ENCODE assay signal across 8 cellular contexts in the genomic region with DNA sequence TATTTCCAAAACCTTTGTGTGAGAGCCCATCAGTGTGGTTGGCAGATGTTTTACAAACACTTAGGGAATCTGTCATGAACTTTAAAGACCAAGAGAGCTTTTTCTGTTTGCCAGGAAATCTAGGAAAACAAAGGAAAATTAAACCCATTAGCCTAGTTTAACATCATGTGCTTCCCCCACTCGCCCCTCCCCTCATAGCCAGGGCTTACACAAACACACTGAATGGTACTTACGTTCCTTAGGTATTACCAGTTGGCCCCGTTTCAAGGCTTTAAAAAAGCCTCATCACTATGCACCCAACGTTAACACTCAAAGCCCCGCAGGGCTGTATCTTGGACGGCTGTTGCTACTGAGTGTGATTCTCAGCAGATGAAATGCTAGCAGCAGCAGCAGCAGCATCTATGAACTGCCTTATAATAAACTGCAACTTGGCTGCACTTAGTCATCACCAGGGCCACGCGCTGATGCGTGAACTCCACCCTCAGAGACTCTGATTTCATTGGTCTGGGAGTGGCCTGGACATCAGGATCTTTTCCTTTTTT. TPM values are rescaled to one million over a fixed set of nuclear protein-coding genes. Genes with fewer than 3 reads are reported as not detected.
DNase-seq lines count a peak whose midpoint lies in the region; ATAC-seq and TF ChIP-seq lines count a peak whose summit lies in the region.

No MANE protein-coding gene starts in this region.

- TF ChIP-seq POLR2A in esophagus squamous epithelium (IDR thresholded peaks at IDR 0.05) (no peak), vagina (IDR thresholded peaks at IDR 0.05) (peak in 1 of 2 donors; percentile 21)

- TF ChIP-seq CTCF in esophagus squamous epithelium (IDR thresholded peaks at IDR 0.05), result no peak
- TF ChIP-seq CTCF in vagina (IDR thresholded peaks at IDR 0.05), result no peak

- intact Hi-C loops in esophagus squamous epithelium (cut with DNase I) (no loop called here), vagina (cut with DNase I) (no loop called here)

- no peak overlapping the region for H3K27ac ChIP-seq in HUES64 (ENCODE audit: low read depth, low read length)
- no peak overlapping the region for H3K27ac ChIP-seq in SJSA1
- H3K27ac ChIP-seq in esophagus squamous epithelium, result peak overlapping the region in 3 of 4 donors; percentile 62 to 74 (median 73)
- H3K27ac ChIP-seq in vagina, result no peak overlapping the region

- H3K9ac ChIP-seq in HUES64 (ENCODE audit: low read depth, low read length), result peak overlapping the region; percentile 12; the same call in 1 of the 2 replicates

- WGBS in HUES64, result 30% methylated on average over 9 of the region's 9 CpGs
- WGBS in esophagus squamous epithelium, 2 donors, result 8 to 20% methylated on average over 8 of the region's 9 CpGs

- H3K27me3 ChIP-seq in HUES64 (ENCODE audit: insufficient read depth, low read length) (no peaks in the 10 kb centered on the region), SJSA1 (replicated peaks) (no peaks in the 10 kb centered on the region), esophagus squamous epithelium (no peaks in the 10 kb centered on the region), vagina (no peaks in the 10 kb centered on the region)

- no peak for ATAC-seq in GM21825 (IDR thresholded peaks at IDR 0.05; ENCODE audit: unreplicated experiment)

- H3K4me1 ChIP-seq in HUES64 (ENCODE audit: insufficient read depth, low read length) (peaks cover 10% of the 10 kb centered on the region), SJSA1 (replicated peaks) (peaks cover 28% of the 10 kb centered on the region), esophagus squamous epithelium (peaks cover 14 to 55% (median 18%) of the 10 kb centered on the region in 3 donors), vagina (peaks cover 20% of the 10 kb centered on the region)

- DNase-seq in EL (peak; percentile 95), SJSA1 (ENCODE audit: low read depth in 1 of 2, low spot score in 2 of 2) (peak; percentile 79 to 81), esophagus squamous epithelium (lab: John Stamatoyannopoulos, UW) (no peak), skeletal muscle cell (ENCODE audit: low read depth) (peak; percentile 85), vagina (ENCODE audit: extremely low spot score in 2 of 2) (no peak), cerebellar cortex (ENCODE audit: low spot score) (no peak)

- H3K9me3 ChIP-seq in HUES64 (ENCODE audit: insufficient read depth, low read depth, low read length) (no peaks in the 10 kb centered on the region), SJSA1 (replicated peaks) (no peaks in the 10 kb centered on the region), esophagus squamous epithelium (no peaks in the 10 kb centered on the region), vagina (no peaks in the 10 kb centered on the region)

- H3K36me3 ChIP-seq in HUES64 (ENCODE audit: insufficient read depth, low read length) (no peaks in the 10 kb centered on the region), SJSA1 (no peaks in the 10 kb centered on the region), esophagus squamous epithelium (no peaks in the 10 kb centered on the region), vagina (no peaks in the 10 kb centered on the region)

- H3K4me3 ChIP-seq in HUES64 (ENCODE audit: low read length) (no peak overlapping the region), SJSA1 (no peak overlapping the region), esophagus squamous epithelium (peak overlapping the region in 1 of 4 donors; percentile 29), skeletal muscle cell (ENCODE audit: low read depth, low read length) (peak overlapping the region; percentile 2), vagina (no peak overlapping the region)

RNA-seq across cellular contexts. Expression of a gene that starts 20.1 kb away (rescaled TPM):
- polyA plus RNA-seq in HUES64 (2013, experiment 1 of 2), result 15.1 TPM
- 16.0 TPM for polyA plus RNA-seq in HUES64 (2013, experiment 2 of 2)
- 6.4 and 14.7 TPM in 2 replicates for total RNA-seq in SJSA1 (2014; rRNA removed; shearing (Covaris generic))
- 10 to 100 TPM; 12.3 to 35.9 (median 24.8) TPM for total RNA-seq in esophagus squamous epithelium
- 42.5 TPM for total RNA-seq in vagina

Comparison
In these comparisons a context has a peak if more than half of its experiments do, and no peak if none do; other contexts are left out.
1. DNase-seq: peak in EL (single experiment), SJSA1 (2 of 2) and skeletal muscle cell (single experiment); none in esophagus squamous epithelium (single experiment), vagina (0 of 2) and cerebellar cortex (single experiment).
2. H3K27ac ChIP-seq: peak in esophagus squamous epithelium (3 of 4); none in HUES64 (single experiment), SJSA1 (single experiment) and vagina (single experiment).